In genomic region chr1:234618726-234619049, GRCh38 we compare ENCODE assay signal across 10 cellular contexts. TPM values are rescaled to one million over a fixed set of nuclear protein-coding genes. Genes with fewer than 3 reads are reported as not detected.
A peak's percentile ranks its signal among the peaks of the same experiment; 100 is the strongest.
DNase-seq lines count a peak whose midpoint lies in the region; ATAC-seq, FAIRE-seq and TF ChIP-seq lines count a peak whose summit lies in the region.
"Had no signal": no experiment of that assay in that cellular context is flagged by ENCODE, and none has a peak within 500 bp of the region (broad histone marks: within the 10 kb centered on the region; RNA-seq: fewer than 3 reads in every experiment).

No MANE protein-coding gene starts in this region.

- no peaks in the 10 kb centered on the region for H3K9me3 ChIP-seq in body of pancreas
- H3K9me3 ChIP-seq in HepG2 (ENCODE audit: low read length), result no peaks in the 10 kb centered on the region

- TF ChIP-seq POLR2A in body of pancreas (IDR thresholded peaks at IDR 0.05) (peak in 1 of 3 donors; percentile 6), HepG2 (IDR thresholded peaks at IDR 0.05; ENCODE audit: insufficient read depth in 1 of 2, low read depth in 2 of 2, low read length in 2 of 2) (no peak)

- no peak for TF ChIP-seq RAD21 in HepG2 (CRISPR knock-in tag; IDR thresholded peaks at IDR 0.05)

- no peak for DNase-seq in HFFc6
- DNase-seq in body of pancreas, result no peak
- no peak for DNase-seq in HepG2 (ENCODE audit: low spot score)
- DNase-seq in effector memory CD8-positive, alpha-beta T cell, result no peak
- DNase-seq in activated CD4-positive, alpha-beta T cell treated with anti-CD3 and anti-CD28 coated beads, Interleukin-2, amount 50 U/mL, for 1 hour, result no peak
- DNase-seq in dorsolateral prefrontal cortex, result no peak
- DNase-seq: activated CD8-positive, alpha-beta memory T cell treated with anti-CD3 and anti-CD28 coated beads for 24 hours; NCI-H774 had no signal

- CTCF ChIA-PET in HepG2 (lab: Yijun Ruan, JAX; ENCODE audit: low intra/inter-chr PET ratio, low total read pairs), result no interaction called here

- peaks cover 77% of the 10 kb centered on the region for H3K4me1 Mint-ChIP-seq in HFFc6 (ENCODE audit: low read depth)
- peaks cover 15% of the 10 kb centered on the region for H3K4me1 Mint-ChIP-seq in stimulated activated memory B cell treated with anti-CD40 and anti-IgM and Interleukin-4, amounts not matched to agents 10 μg/mL and 1 μg/mL and 100 μg/mL, for 72 hours
- H3K4me1 Mint-ChIP-seq in effector memory CD8-positive, alpha-beta T cell (ENCODE audit: low read depth in 2 of 2), result no peaks in the 10 kb centered on the region

- FAIRE-seq in HepG2 (lab: Jason Lieb, UNC), result no peak

- no peak overlapping the region for H2AFZ ChIP-seq in HepG2 (ENCODE audit: low read length)

- H3K4me3 Mint-ChIP-seq in HFFc6, result peak overlapping the region; percentile 49
- no peak overlapping the region for H3K4me3 Mint-ChIP-seq in stimulated activated memory B cell treated with anti-CD40 and anti-IgM and Interleukin-4, amounts not matched to agents 10 μg/mL and 1 μg/mL and 100 μg/mL, for 72 hours
- H3K4me3 Mint-ChIP-seq in effector memory CD8-positive, alpha-beta T cell, result no peak overlapping the region

- TF ChIP-seq CTCF in HFFc6 (IDR thresholded peaks at IDR 0.05) (no peak), body of pancreas (IDR thresholded peaks at IDR 0.05) (no peak), HepG2 (CRISPR knock-in tag; IDR thresholded peaks at IDR 0.05) (no peak), dorsolateral prefrontal cortex (IDR thresholded peaks at IDR 0.05 in 54 of 56, conservative IDR thresholded peaks at IDR 0.05 in 2 of 56; ENCODE audit: low read depth in 1 of 56, partially characterized antibody in 56 of 56) (no peak)

- no peak overlapping the region for H3K4me2 ChIP-seq in HepG2 (ENCODE audit: low read depth, low read length)

- TF ChIP-seq EP300 in HepG2 (IDR thresholded peaks at IDR 0.05; ENCODE audit: low read depth in 2 of 2, low read length in 2 of 2), result no peak
- no peak; the same call in 1 of the 2 replicates for TF ChIP-seq EP300 in HepG2 (CRISPR knock-in tag; IDR thresholded peaks at IDR 0.05; ENCODE audit: borderline replicate concordance)

- H3K27ac Mint-ChIP-seq in HFFc6, result peak overlapping the region; percentile 95
- peak overlapping the region; percentile 30 for H3K27ac Mint-ChIP-seq in stimulated activated memory B cell treated with anti-CD40 and anti-IgM and Interleukin-4, amounts not matched to agents 10 μg/mL and 1 μg/mL and 100 μg/mL, for 72 hours
- H3K27ac Mint-ChIP-seq in effector memory CD8-positive, alpha-beta T cell, result no peak overlapping the region

- peaks cover 8% of the 10 kb centered on the region for H3K79me2 ChIP-seq in HepG2 (ENCODE audit: insufficient read depth, low read length)

- H3K4me1 ChIP-seq in body of pancreas, result peaks cover 94% of the 10 kb centered on the region
- H3K4me1 ChIP-seq in HepG2 (ENCODE audit: insufficient read depth, low read length), result peaks cover 100% of the 10 kb centered on the region

- in situ Hi-C loops in HepG2 (cut with HindIII; ENCODE audit: extremely low pct_ligation_motif_present, low pct_unique_long_range_greater_than_20kb), result no loop called here

- H3K27ac ChIP-seq in body of pancreas (peak overlapping the region; percentile 75 to 97 (median 88)), HepG2 (ENCODE audit: extremely low read length, insufficient read depth, low read length) (peak overlapping the region; percentile 99), dorsolateral prefrontal cortex (peak overlapping the region in 9 of 59 donors; percentile 9 to 59 (median 31))

- H3K27me3 Mint-ChIP-seq in HFFc6 (ENCODE audit: insufficient read depth), result no peaks in the 10 kb centered on the region; the same call in 1 of the 2 replicates
- H3K27me3 Mint-ChIP-seq in stimulated activated memory B cell treated with anti-CD40 and anti-IgM and Interleukin-4, amounts not matched to agents 10 μg/mL and 1 μg/mL and 100 μg/mL, for 72 hours, result no peaks in the 10 kb centered on the region
- H3K27me3 Mint-ChIP-seq in effector memory CD8-positive, alpha-beta T cell, result peaks cover 7 to 9% of the 10 kb centered on the region in 2 donors

- H3K9me3 Mint-ChIP-seq in HFFc6, result no peaks in the 10 kb centered on the region
- no peaks in the 10 kb centered on the region for H3K9me3 Mint-ChIP-seq in stimulated activated memory B cell treated with anti-CD40 and anti-IgM and Interleukin-4, amounts not matched to agents 10 μg/mL and 1 μg/mL and 100 μg/mL, for 72 hours
- no peaks in the 10 kb centered on the region for H3K9me3 Mint-ChIP-seq in effector memory CD8-positive, alpha-beta T cell

- H3K36me3 ChIP-seq in body of pancreas (replicated peaks in 1 of 2; ENCODE audit: insufficient read depth in 1 of 2, low read depth in 2 of 2), result no peaks in the 10 kb centered on the region
- no peaks in the 10 kb centered on the region for H3K36me3 ChIP-seq in HepG2 (replicated peaks in 1 of 2; ENCODE audit: control insufficient read depth in 1 of 2, insufficient read depth in 2 of 2, low read length in 2 of 2)

- H3K27me3 ChIP-seq in body of pancreas, result no peaks in the 10 kb centered on the region
- H3K27me3 ChIP-seq in HepG2 (ENCODE audit: control insufficient read depth in 1 of 2, insufficient read depth in 2 of 2, low read length in 2 of 2), result no peaks in the 10 kb centered on the region
- H3K27me3 ChIP-seq in dorsolateral prefrontal cortex, result no peaks in the 10 kb centered on the region

- no peaks in the 10 kb centered on the region for H4K20me1 ChIP-seq in HepG2 (ENCODE audit: insufficient read depth, low read length)

- ATAC-seq in body of pancreas, result no peak
- no peak for ATAC-seq in HepG2
- no peak for ATAC-seq in stimulated activated memory B cell treated with anti-CD40 and anti-IgM and Interleukin-4, amounts not matched to agents 10 μg/mL and 1 μg/mL and 100 μg/mL, for 72 hours
- no peak for ATAC-seq in effector memory CD8-positive, alpha-beta T cell (replicated peaks)
- ATAC-seq in HG03460 (IDR thresholded peaks at IDR 0.05; ENCODE audit: unreplicated experiment), result no peak

- BruUV-seq in HepG2 (replicated peaks; lab: Mats Ljungman, UMichigan), result no TSS peak

- intact Hi-C loops in body of pancreas (cut with DNase I), result no loop called here
- intact Hi-C loops in HepG2 (cut with micrococcal nuclease; ENCODE audit: unreplicated experiment), result no loop called here
- intact Hi-C loops in dorsolateral prefrontal cortex (cut with DNase I), result loop anchor here in 1 of 2 donors (5.0 kb wide), 1 partner anchor 214 kb away; no protein-coding TSS in a partner anchor

- 16% methylated on average over 5 of the region's 5 CpGs for WGBS in body of pancreas, 2 donors
- WGBS in HepG2 (ENCODE audit: low lambda C conversion rate), result 61% methylated on average over 5 of the region's 5 CpGs

- peak overlapping the region; percentile 83 for H3K9ac ChIP-seq in HepG2 (ENCODE audit: insufficient read depth, low read depth, low read length)

- no peak overlapping the region for H3K4me3 ChIP-seq in body of pancreas
- H3K4me3 ChIP-seq in HepG2 (replicated peaks in 1 of 3; ENCODE audit: insufficient read depth in 1 of 3, low read depth in 2 of 3, low read length in 3 of 3), result no peak overlapping the region; a peak in 1 of 6 replicates
- H3K4me3 ChIP-seq in dorsolateral prefrontal cortex, result no peak overlapping the region

- no peaks in the 10 kb centered on the region for H3K36me3 Mint-ChIP-seq in HFFc6 (ENCODE audit: low read depth)
- no peaks in the 10 kb centered on the region for H3K36me3 Mint-ChIP-seq in stimulated activated memory B cell treated with anti-CD40 and anti-IgM and Interleukin-4, amounts not matched to agents 10 μg/mL and 1 μg/mL and 100 μg/mL, for 72 hours
- no peaks in the 10 kb centered on the region for H3K36me3 Mint-ChIP-seq in effector memory CD8-positive, alpha-beta T cell (ENCODE audit: insufficient read depth)

- POLR2A ChIA-PET in HepG2 (lab: Yijun Ruan, JAX), result interaction anchor here (1.1 to 8.0 kb wide), 11 partner anchors 7 to 379 kb away, joined by 6 to 142 read pairs (median 23); partner anchors contain the start of gene IRF2BP2

TF ChIP-seq in HepG2, 621 proteins besides CTCF, POLR2A, EP300 and RAD21 (continues in another document):
- 0 out of 2 replicates have a peak, but pooled peaks have one; percentile 16 for TF ChIP-seq PHF21A (CRISPR knock-in tag; IDR thresholded peaks at IDR 0.05)

RNA-seq across cellular contexts. Expression of gene IRF2BP2, which starts 8.7 kb away (rescaled TPM):
- total RNA-seq in HFFc6 (2021; fragmentation: NEBNext Ultra II Directional; extraction: Animal tissue kit (Norgen Biotek cat#: 25700)), result 10 to 100 TPM; 58.6 to 87.1 (median 73.2) TPM
- 10 to 100 TPM; 82.7 to 83.3 TPM for total RNA-seq in body of pancreas
- 127 and 147 TPM in 2 replicates for total RNA-seq in HepG2 (2016; rRNA removed; fragmentation: Illumina TruSeq; extraction: Trizol)
- total RNA-seq in HepG2 (2016; cell fraction: cytosol; rRNA removed; fragmentation: Illumina TruSeq; extraction: Trizol; ENCODE audit: low read depth), result 25.1 and 26.8 TPM in 2 replicates
- total RNA-seq in HepG2 (2016; cell fraction: insoluble cytoplasmic fraction; rRNA removed; fragmentation: Illumina TruSeq; extraction: Trizol), result 104 and 154 TPM in 2 replicates
- total RNA-seq in HepG2 (2016; cell fraction: membrane; rRNA removed; fragmentation: Illumina TruSeq; extraction: Trizol), result 85.2 and 85.5 TPM in 2 replicates
- total RNA-seq in HepG2 (2016; cell fraction: nucleus; rRNA removed; fragmentation: Illumina TruSeq; extraction: Trizol), result 132 and 141 TPM in 2 replicates
- 140 and 180 TPM in 2 replicates for polyA plus RNA-seq in HepG2 (2011; rRNA removed)
- 82.1 and 111 TPM in 2 replicates for polyA plus RNA-seq in HepG2 (2011; cell fraction: cytosol; rRNA removed)
- 491 and 557 TPM in 2 replicates for polyA plus RNA-seq in HepG2 (2011; cell fraction: nucleus; rRNA removed)
- 136 and 153 TPM in 2 replicates for polyA plus RNA-seq in HepG2 (2012)
- 22.4 and 23.1 TPM in 2 replicates for polyA plus RNA-seq in HepG2 (2016; cell fraction: cytosol; fragmentation: Illumina TruSeq; extraction: Trizol; ENCODE audit: low read depth)
- polyA plus RNA-seq in HepG2 (2016; cell fraction: insoluble cytoplasmic fraction; fragmentation: Illumina TruSeq; extraction: Trizol; ENCODE audit: low read depth), result 127 and 168 TPM in 2 replicates
- polyA plus RNA-seq in HepG2 (2016; cell fraction: membrane; fragmentation: Illumina TruSeq; extraction: Trizol; ENCODE audit: low read depth), result 58.5 and 65.6 TPM in 2 replicates
- 293 and 322 TPM in 2 replicates for polyA plus RNA-seq in HepG2 (2016; cell fraction: nucleus; fragmentation: Illumina TruSeq; extraction: Trizol; ENCODE audit: insufficient read depth, low read depth)
- 43.4 and 196 TPM in 2 replicates for polyA minus RNA-seq in HepG2 (2011; rRNA and poly(A)+ RNA removed; ENCODE audit: low replicate concordance)
- polyA minus RNA-seq in HepG2 (2011; cell fraction: cytosol; rRNA and poly(A)+ RNA removed), result 155 and 170 TPM in 2 replicates
- 115 and 118 TPM in 2 replicates for polyA minus RNA-seq in HepG2 (2011; cell fraction: nucleus; rRNA and poly(A)+ RNA removed)
- total RNA-seq in dorsolateral prefrontal cortex, result 100 to 1,000 TPM in 54 of 120 experiments, 10 to 100 TPM in 66; 60.9 to 188 (median 96.3) TPM

Comparison
In these comparisons a context has a peak if more than half of its experiments do, and no peak if none do; other contexts are left out.
1. H3K27ac Mint-ChIP-seq: peak in HFFc6 (single experiment) and stimulated activated memory B cell treated with anti-CD40 and anti-IgM and Interleukin-4, amounts not matched to agents 10 μg/mL and 1 μg/mL and 100 μg/mL, for 72 hours (single experiment); none in effector memory CD8-positive, alpha-beta T cell (0 of 2).